ENCODE assay signal across 27 cellular contexts in genomic region chr15:88400069-88400468, GRCh38.
"Had no signal": no experiment of that assay in that cellular context is flagged by ENCODE, and none has a peak within 500 bp of the region (broad histone marks: within the 10 kb centered on the region; RNA-seq: fewer than 3 reads in every experiment).

No MANE protein-coding gene starts in this region.

- H3K9ac ChIP-seq: parathyroid adenoma had no signal

- H3K27ac ChIP-seq: epithelial cell of prostate, esophagus squamous epithelium, lower lobe of right lung, parathyroid adenoma, psoas muscle, upper lobe of left lung had no signal

- H3K36me3 ChIP-seq: esophagus squamous epithelium, heart right ventricle, lower lobe of right lung, sigmoid colon, upper lobe of left lung had no signal

- H3K4me3 ChIP-seq: esophagus squamous epithelium, heart right ventricle, lower lobe of right lung, psoas muscle, sigmoid colon, upper lobe of left lung had no signal

- H3K9me3 ChIP-seq: esophagus squamous epithelium, lower lobe of right lung, psoas muscle, sigmoid colon, upper lobe of left lung had no signal

- H3K4me1 ChIP-seq: lower lobe of right lung, parathyroid adenoma, psoas muscle, upper lobe of left lung had no signal

- H2AFZ ChIP-seq: parathyroid adenoma had no signal

- H3K27me3 ChIP-seq: esophagus squamous epithelium, heart right ventricle, sigmoid colon, upper lobe of left lung had no signal

- H3K79me2 ChIP-seq: parathyroid adenoma had no signal

- ATAC-seq: activated naive CD8-positive, alpha-beta T cell treated with anti-CD3 and anti-CD28 coated beads, Interleukin-2, amount 50 U/mL, for 24 hours; heart right ventricle; left lobe of liver; lower lobe of right lung; naive thymus-derived CD8-positive, alpha-beta T cell; psoas muscle; stimulated activated effector memory CD8-positive, alpha-beta T cell treated with anti-CD3 and anti-CD28 coated beads, Interleukin-12 subunit alpha, Interleukin-12 subunit beta, amount 100 ng/mL, for 72 hours; stimulated activated naive CD8-positive, alpha-beta T cell treated with anti-CD3 and anti-CD28 coated beads, Interleukin-15, amount 100 ng/mL, for 72 hours had no signal

- DNase-seq: activated CD4-positive, alpha-beta memory T cell treated with anti-CD3 and anti-CD28 coated beads for 36 hours; activated CD4-positive, alpha-beta T cell treated with anti-CD3 and anti-CD28 coated beads, Interleukin-2, amount 10 ng/mL, durations not matched to agents 24 days and 14 days; activated CD4-positive, CD25-positive, alpha-beta regulatory T cell treated with anti-CD3 and anti-CD28 coated beads, Interleukin-2, amount 50 U/mL, for 72 hours; activated naive CD8-positive, alpha-beta T cell treated with anti-CD3 and anti-CD28 coated beads, Interleukin-2, amount 50 U/mL, for 24 hours; activated T-cell treated with anti-CD3 and anti-CD28 coated beads, Interleukin-2, amount 50 U/mL, for 48 hours; amygdala; dermis blood vessel endothelial cell; effector CD4-positive, alpha-beta T cell; esophagus squamous epithelium; foreskin melanocyte; heart right ventricle; kidney glomerular epithelial cell; lower lobe of right lung; mesenchymal stem cell; naive thymus-derived CD8-positive, alpha-beta T cell; nucleus accumbens; psoas muscle; sigmoid colon; small intestine; stimulated activated CD4-positive, alpha-beta T cell treated with anti-CD3 and anti-CD28 coated beads, Interleukin-4, amount 100 ng/mL, for 24 hours; stimulated activated naive CD8-positive, alpha-beta T cell treated with anti-CD3 and anti-CD28 coated beads, Interleukin-15, amount 100 ng/mL, for 72 hours; substantia nigra had no signal
